Comparison of ENCODE assay signal across 20 cellular contexts in genomic region chr4:178165251-178165650, GRCh38.
"Had no signal": no experiment of that assay in that cellular context is flagged by ENCODE, and none has a peak within 500 bp of the region (broad histone marks: within the 10 kb centered on the region; RNA-seq: fewer than 3 reads in every experiment).

No MANE protein-coding gene starts in this region.

- H3K4me1 Mint-ChIP-seq: activated CD4-positive, alpha-beta T cell treated with anti-CD3 and anti-CD28 coated beads for 36 hours; activated naive CD4-positive, alpha-beta T cell treated with anti-CD3 and anti-CD28 coated beads, Interleukin-2, amount 10 ng/mL, durations not matched to agents 7 days and 5 days; central memory CD8-positive, alpha-beta T cell; neural progenitor cell had no signal

- H3K27me3 Mint-ChIP-seq: activated CD4-positive, alpha-beta T cell treated with anti-CD3 and anti-CD28 coated beads for 36 hours; activated naive CD4-positive, alpha-beta T cell treated with anti-CD3 and anti-CD28 coated beads, Interleukin-2, amount 10 ng/mL, durations not matched to agents 7 days and 5 days; central memory CD8-positive, alpha-beta T cell; effector memory CD8-positive, alpha-beta T cell had no signal

- ATAC-seq: activated CD4-positive, alpha-beta T cell treated with anti-CD3 and anti-CD28 coated beads for 36 hours; activated CD8-positive, alpha-beta T cell treated with anti-CD3 and anti-CD28 coated beads, Interleukin-2, amount 10 ng/mL, durations not matched to agents 7 days and 5 days; effector memory CD8-positive, alpha-beta T cell; left cardiac atrium; lower lobe of right lung had no signal

- H3K4me3 Mint-ChIP-seq: activated CD4-positive, alpha-beta T cell treated with anti-CD3 and anti-CD28 coated beads for 36 hours; activated CD8-positive, alpha-beta T cell treated with anti-CD3 and anti-CD28 coated beads, Interleukin-2, amount 10 ng/mL, durations not matched to agents 7 days and 5 days; activated naive CD4-positive, alpha-beta T cell treated with anti-CD3 and anti-CD28 coated beads, Interleukin-2, amount 10 ng/mL, durations not matched to agents 7 days and 5 days; central memory CD8-positive, alpha-beta T cell; effector memory CD8-positive, alpha-beta T cell; neural progenitor cell had no signal

- H3K9me3 ChIP-seq: adrenal gland, ovary, uterus had no signal

- H3K36me3 Mint-ChIP-seq: activated naive CD4-positive, alpha-beta T cell treated with anti-CD3 and anti-CD28 coated beads, Interleukin-2, amount 10 ng/mL, durations not matched to agents 7 days and 5 days; neural progenitor cell had no signal

- H3K4me1 ChIP-seq: adrenal gland, lower lobe of right lung, neural progenitor cell, stomach, uterus had no signal

- H3K27ac Mint-ChIP-seq: activated CD4-positive, alpha-beta T cell treated with anti-CD3 and anti-CD28 coated beads for 36 hours; activated CD8-positive, alpha-beta T cell treated with anti-CD3 and anti-CD28 coated beads, Interleukin-2, amount 10 ng/mL, durations not matched to agents 7 days and 5 days; activated naive CD4-positive, alpha-beta T cell treated with anti-CD3 and anti-CD28 coated beads, Interleukin-2, amount 10 ng/mL, durations not matched to agents 7 days and 5 days; activated T-helper 2 cell treated with anti-CD3 and anti-CD28 coated beads, Interferon-gamma antibody, Interleukin-2, Interleukin-4, amounts not matched to agents 10 μg/mL and 5 μg/mL and 100 μg/mL, durations not matched to agents 14 hours and 24 hours and 36 hours; effector memory CD8-positive, alpha-beta T cell; neural progenitor cell had no signal

- H3K27ac ChIP-seq: adrenal gland, lower lobe of right lung, neural progenitor cell, ovary, stomach, thoracic aorta, uterus, WERI-Rb-1 had no signal

- DNase-seq: activated CD4-positive, alpha-beta T cell treated with anti-CD3 and anti-CD28 coated beads for 36 hours; activated CD8-positive, alpha-beta T cell treated with anti-CD3 and anti-CD28 coated beads, Interleukin-2, amount 10 ng/mL, durations not matched to agents 7 days and 5 days; activated naive CD4-positive, alpha-beta T cell treated with anti-CD3 and anti-CD28 coated beads, Interleukin-2, amount 10 ng/mL, durations not matched to agents 7 days and 5 days; adrenal gland; effector memory CD8-positive, alpha-beta T cell; glutamatergic neuron; left cardiac atrium; lower lobe of right lung; midbrain; ovary; stimulated activated CD4-positive, alpha-beta T cell treated with anti-CD3 and anti-CD28 coated beads, Interleukin-4, amount 100 ng/mL, for 1 hour; stimulated activated CD8-positive, alpha-beta memory T cell treated with anti-CD3 and anti-CD28 coated beads, Interleukin-4, amount 100 ng/mL, for 48 hours; stomach; T-helper 9 cell; uterus; WERI-Rb-1 had no signal

- H3K27me3 ChIP-seq: adrenal gland, neural progenitor cell, ovary, stomach, uterus had no signal

- H3K36me3 ChIP-seq: adrenal gland, lower lobe of right lung, neural progenitor cell, ovary, stomach, thoracic aorta, uterus, WERI-Rb-1 had no signal

- H3K4me3 ChIP-seq: adrenal gland, lower lobe of right lung, neural progenitor cell, ovary, stomach, thoracic aorta, uterus had no signal
